In genomic region chr2:196640031-196640548, GRCh38 we compare ENCODE assay signal across 8 cellular contexts. TPM values are rescaled to one million over a fixed set of nuclear protein-coding genes. Genes with fewer than 3 reads are reported as not detected.
A peak's percentile ranks its signal among the peaks of the same experiment; 100 is the strongest.
DNase-seq lines count a peak whose midpoint lies in the region; ATAC-seq and TF ChIP-seq lines count a peak whose summit lies in the region.

No MANE protein-coding gene starts in this region.

- H3K9me3 ChIP-seq in HEK293 (ENCODE audit: control insufficient read depth, insufficient read depth, low read depth, low read length) = no peaks in the 10 kb centered on the region

- no peak for TF ChIP-seq CTCF in AG09309 (IDR thresholded peaks at IDR 0.05; ENCODE audit: control insufficient read depth, insufficient read depth, low read depth, low read length, missing control alignments)
- TF ChIP-seq CTCF in HEK293 (tag by site-specific recombination; IDR thresholded peaks at IDR 0.05) = no peak
- TF ChIP-seq CTCF in mesothelial cell of epicardium (IDR thresholded peaks at IDR 0.05; ENCODE audit: unreplicated experiment) = no peak

- H3K9me3 Mint-ChIP-seq in activated naive CD8-positive, alpha-beta T cell treated with anti-CD3 and anti-CD28 coated beads, Interleukin-2, amount 50 U/mL, for 24 hours = no peaks in the 10 kb centered on the region
- peaks cover 6% of the 10 kb centered on the region for H3K9me3 Mint-ChIP-seq in mesothelial cell of epicardium

- CTCF ChIA-PET in HEK293 (lab: Yijun Ruan, JAX) = interaction anchor here (0.6 to 1.3 kb wide), 3 partner anchors 38 to 111 kb away, joined by 3 read pairs; no protein-coding TSS in a partner anchor

- POLR2A ChIA-PET in HEK293 (lab: Yijun Ruan, JAX) = interaction anchor here (0.9 to 1.3 kb wide), 4 partner anchors 21 to 159 kb away, joined by 3 to 9 read pairs (median 4); partner anchors contain the start of genes GTF3C3 and HECW2

- DNase-seq in AG09309 (ENCODE audit: low read depth) = no peak
- DNase-seq in activated naive CD8-positive, alpha-beta T cell treated with anti-CD3 and anti-CD28 coated beads, Interleukin-2, amount 50 U/mL, for 24 hours = no peak
- no peak for DNase-seq in mesothelial cell of epicardium (ENCODE audit: low spot score in 2 of 2, unreplicated experiment in 2 of 2)
- DNase-seq in inferior parietal cortex (ENCODE audit: extremely low spot score) = no peak
- no peak for DNase-seq in NCI-H2081 treated with DMSO at 0.1 percent for 48 hours (lab: John Stamatoyannopoulos, UW)
- DNase-seq in HuH-7 (ENCODE audit: low spot score) = no peak
- no peak for DNase-seq in occipital lobe (lab: John Stamatoyannopoulos, UW)

- ATAC-seq in activated naive CD8-positive, alpha-beta T cell treated with anti-CD3 and anti-CD28 coated beads, Interleukin-2, amount 50 U/mL, for 24 hours = no peak

- peaks cover 19% of the 10 kb centered on the region for H3K4me1 Mint-ChIP-seq in activated naive CD8-positive, alpha-beta T cell treated with anti-CD3 and anti-CD28 coated beads, Interleukin-2, amount 50 U/mL, for 24 hours
- H3K4me1 Mint-ChIP-seq in mesothelial cell of epicardium = peaks cover 13% of the 10 kb centered on the region

- H3K36me3 ChIP-seq in HEK293 (ENCODE audit: control insufficient read depth in 2 of 2, insufficient read depth in 1 of 2, low read length in 2 of 2) = peaks cover 0 to 2% of the 10 kb centered on the region in 2 experiments; a peak in 2 of 3 replicates

- H3K27ac ChIP-seq in HEK293 (ENCODE audit: extremely low read depth, low read depth, low read length) = peak overlapping the region; percentile 60

- H3K4me1 ChIP-seq in HEK293 (ENCODE audit: control insufficient read depth, insufficient read depth, low read length) = peaks cover 2% of the 10 kb centered on the region; the same call in 1 of the 2 replicates

- peak overlapping the region; percentile 1 for H3K27ac Mint-ChIP-seq in activated naive CD8-positive, alpha-beta T cell treated with anti-CD3 and anti-CD28 coated beads, Interleukin-2, amount 50 U/mL, for 24 hours
- peak overlapping the region; percentile 94 for H3K27ac Mint-ChIP-seq in mesothelial cell of epicardium

- H3K4me3 ChIP-seq in AG09309 (ENCODE audit: control insufficient read depth, low read depth, low read length) (peak overlapping the region; percentile 79), HEK293 (ENCODE audit: low read depth, low read length) (peak overlapping the region; percentile 92)

- H3K4me3 Mint-ChIP-seq in activated naive CD8-positive, alpha-beta T cell treated with anti-CD3 and anti-CD28 coated beads, Interleukin-2, amount 50 U/mL, for 24 hours = peak overlapping the region; percentile 90
- peak overlapping the region; percentile 92 for H3K4me3 Mint-ChIP-seq in mesothelial cell of epicardium

- no peaks in the 10 kb centered on the region for H3K36me3 Mint-ChIP-seq in activated naive CD8-positive, alpha-beta T cell treated with anti-CD3 and anti-CD28 coated beads, Interleukin-2, amount 50 U/mL, for 24 hours (ENCODE audit: low read depth)
- H3K36me3 Mint-ChIP-seq in mesothelial cell of epicardium = no peaks in the 10 kb centered on the region

- H3K27me3 Mint-ChIP-seq in activated naive CD8-positive, alpha-beta T cell treated with anti-CD3 and anti-CD28 coated beads, Interleukin-2, amount 50 U/mL, for 24 hours = no peaks in the 10 kb centered on the region
- no peaks in the 10 kb centered on the region for H3K27me3 Mint-ChIP-seq in mesothelial cell of epicardium (ENCODE audit: low read depth)

TF ChIP-seq in HEK293, 187 proteins besides CTCF, POLR2A, EP300 and RAD21:
- TF ChIP-seq ZNF114 (tag by site-specific recombination; IDR thresholded peaks at IDR 0.05) (no peak), KLF10 (tag by site-specific recombination; IDR thresholded peaks at IDR 0.05) (0 out of 2 replicates have a peak, but pooled peaks have one; percentile 18), ZNF248 (tag by site-specific recombination; IDR thresholded peaks at IDR 0.05) (no peak), ELK4 (IDR thresholded peaks at IDR 0.05; ENCODE audit: borderline replicate concordance, low read depth, low read length) (no peak), ZNF24 (tag by site-specific recombination; IDR thresholded peaks at IDR 0.05) (no peak), ZNF398 (tag by site-specific recombination; IDR thresholded peaks at IDR 0.05) (0 out of 2 replicates have a peak, but pooled peaks have one; percentile 3)

RNA-seq across cellular contexts. Expression of gene CCDC150, which starts 0.6 kb away (rescaled TPM):
- total RNA-seq in mesothelial cell of epicardium (16.6 to 18.0 TPM (median 16.8 TPM) in 3 replicates), occipital lobe (3.9 TPM)

RNA-seq across cellular contexts. Expression of gene HECW2, which starts 46.7 kb away (rescaled TPM):
- total RNA-seq in mesothelial cell of epicardium = 17.5 to 24.2 TPM (median 22.0 TPM) in 3 replicates
- total RNA-seq in occipital lobe = 64.7 TPM
